1 cellular context compared by ENCODE assay signal in the genomic region with DNA sequence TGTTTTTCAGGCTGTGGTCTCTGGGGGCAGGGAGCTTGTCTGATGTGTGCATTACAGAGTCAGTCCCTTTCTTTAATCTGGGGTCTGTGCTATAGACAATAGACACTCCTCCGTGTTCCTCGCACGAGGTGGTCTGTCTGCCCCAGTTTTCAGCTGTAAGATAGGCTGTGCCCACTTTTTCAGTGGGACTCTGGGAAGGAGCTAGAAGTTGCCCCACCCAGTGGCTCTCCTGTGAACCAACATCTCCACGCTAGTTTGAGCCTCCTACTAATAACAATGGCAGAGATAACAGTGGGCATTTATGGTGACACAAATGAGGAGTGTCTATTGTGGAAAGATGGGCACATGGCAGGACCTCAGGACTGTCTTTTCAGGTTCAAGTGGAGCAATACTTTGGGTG.
TF ChIP-seq lines count a peak whose summit lies in the region.

No MANE protein-coding gene starts in this region.

TF ChIP-seq in SK-N-SH treated with all-trans-retinoic acid at 6 μM for 48 hours, 23 proteins besides CTCF, POLR2A, EP300 and RAD21 (continued from another document):
- TF ChIP-seq, protein P1, sequence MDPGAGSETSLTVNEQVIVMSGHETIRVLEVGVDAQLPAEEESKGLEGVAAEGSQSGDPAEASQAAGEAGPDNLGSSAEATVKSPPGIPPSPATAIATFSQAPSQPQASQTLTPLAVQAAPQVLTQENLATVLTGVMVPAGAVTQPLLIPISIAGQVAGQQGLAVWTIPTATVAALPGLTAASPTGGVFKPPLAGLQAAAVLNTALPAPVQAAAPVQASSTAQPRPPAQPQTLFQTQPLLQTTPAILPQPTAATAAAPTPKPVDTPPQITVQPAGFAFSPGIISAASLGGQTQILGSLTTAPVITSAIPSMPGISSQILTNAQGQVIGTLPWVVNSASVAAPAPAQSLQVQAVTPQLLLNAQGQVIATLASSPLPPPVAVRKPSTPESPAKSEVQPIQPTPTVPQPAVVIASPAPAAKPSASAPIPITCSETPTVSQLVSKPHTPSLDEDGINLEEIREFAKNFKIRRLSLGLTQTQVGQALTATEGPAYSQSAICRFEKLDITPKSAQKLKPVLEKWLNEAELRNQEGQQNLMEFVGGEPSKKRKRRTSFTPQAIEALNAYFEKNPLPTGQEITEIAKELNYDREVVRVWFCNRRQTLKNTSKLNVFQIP (CRISPR knock-in tag; IDR thresholded peaks at IDR 0.05; ENCODE audit: borderline replicate concordance, low read depth) = no peak
- no peak for TF ChIP-seq RARB (CRISPR knock-in tag; IDR thresholded peaks at IDR 0.05)
- no peak for TF ChIP-seq BACH2 (CRISPR knock-in tag; IDR thresholded peaks at IDR 0.05; ENCODE audit: borderline replicate concordance)
- TF ChIP-seq ZNF565 (CRISPR knock-in tag; conservative IDR thresholded peaks at IDR 0.05; ENCODE audit: low read depth) = no peak
- TF ChIP-seq, protein P2, sequence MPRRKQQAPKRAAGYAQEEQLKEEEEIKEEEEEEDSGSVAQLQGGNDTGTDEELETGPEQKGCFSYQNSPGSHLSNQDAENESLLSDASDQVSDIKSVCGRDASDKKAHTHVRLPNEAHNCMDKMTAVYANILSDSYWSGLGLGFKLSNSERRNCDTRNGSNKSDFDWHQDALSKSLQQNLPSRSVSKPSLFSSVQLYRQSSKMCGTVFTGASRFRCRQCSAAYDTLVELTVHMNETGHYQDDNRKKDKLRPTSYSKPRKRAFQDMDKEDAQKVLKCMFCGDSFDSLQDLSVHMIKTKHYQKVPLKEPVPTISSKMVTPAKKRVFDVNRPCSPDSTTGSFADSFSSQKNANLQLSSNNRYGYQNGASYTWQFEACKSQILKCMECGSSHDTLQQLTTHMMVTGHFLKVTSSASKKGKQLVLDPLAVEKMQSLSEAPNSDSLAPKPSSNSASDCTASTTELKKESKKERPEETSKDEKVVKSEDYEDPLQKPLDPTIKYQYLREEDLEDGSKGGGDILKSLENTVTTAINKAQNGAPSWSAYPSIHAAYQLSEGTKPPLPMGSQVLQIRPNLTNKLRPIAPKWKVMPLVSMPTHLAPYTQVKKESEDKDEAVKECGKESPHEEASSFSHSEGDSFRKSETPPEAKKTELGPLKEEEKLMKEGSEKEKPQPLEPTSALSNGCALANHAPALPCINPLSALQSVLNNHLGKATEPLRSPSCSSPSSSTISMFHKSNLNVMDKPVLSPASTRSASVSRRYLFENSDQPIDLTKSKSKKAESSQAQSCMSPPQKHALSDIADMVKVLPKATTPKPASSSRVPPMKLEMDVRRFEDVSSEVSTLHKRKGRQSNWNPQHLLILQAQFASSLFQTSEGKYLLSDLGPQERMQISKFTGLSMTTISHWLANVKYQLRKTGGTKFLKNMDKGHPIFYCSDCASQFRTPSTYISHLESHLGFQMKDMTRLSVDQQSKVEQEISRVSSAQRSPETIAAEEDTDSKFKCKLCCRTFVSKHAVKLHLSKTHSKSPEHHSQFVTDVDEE (CRISPR knock-in tag; IDR thresholded peaks at IDR 0.05) = no peak
- no peak for TF ChIP-seq TOX (CRISPR knock-in tag; IDR thresholded peaks at IDR 0.05; ENCODE audit: borderline replicate concordance)
- TF ChIP-seq CSDC2 (CRISPR knock-in tag; IDR thresholded peaks at IDR 0.05) = no peak
- no peak for TF ChIP-seq OSR1 (CRISPR knock-in tag; IDR thresholded peaks at IDR 0.05)
- no peak for TF ChIP-seq GLIS3 (CRISPR knock-in tag; IDR thresholded peaks at IDR 0.05)
- no peak for TF ChIP-seq ARNTL (CRISPR knock-in tag; IDR thresholded peaks at IDR 0.05; ENCODE audit: borderline replicate concordance, low read depth)
